12 cellular contexts compared by ENCODE assay signal in genomic region chr6:33128318-33128717, GRCh38.
"Had no signal": no experiment of that assay in that cellular context is flagged by ENCODE, and none has a peak within 500 bp of the region (broad histone marks: within the 10 kb centered on the region; RNA-seq: fewer than 3 reads in every experiment).

No MANE protein-coding gene starts in this region.

- H3K27ac Mint-ChIP-seq: activated naive CD8-positive, alpha-beta T cell; activated T-cell treated with anti-CD3 and anti-CD28 coated beads, Interleukin-2, amount 50 U/mL, for 24 hours; naive B cell had no signal

- FAIRE-seq: colon, keratinocyte had no signal

- H3K4me3 Mint-ChIP-seq: activated naive CD8-positive, alpha-beta T cell; activated T-cell treated with anti-CD3 and anti-CD28 coated beads, Interleukin-2, amount 50 U/mL, for 24 hours; naive B cell had no signal

- H3K27me3 Mint-ChIP-seq: naive B cell had no signal

- ATAC-seq: body of pancreas, left lung had no signal

- DNase-seq: activated effector memory CD4-positive, alpha-beta T cell treated with anti-CD3 and anti-CD28 coated beads, Interleukin-2, amount 50 U/mL, for 16 hours; activated T-cell treated with anti-CD3 and anti-CD28 coated beads, Interleukin-2, amount 50 U/mL, for 24 hours; amygdala; body of pancreas; caudate nucleus; left lung; mammary epithelial cell; naive B cell; stimulated activated CD4-positive, alpha-beta T cell treated with anti-CD3 and anti-CD28 coated beads, Interleukin-1b, Interleukin-23, amount 100 ng/mL, for 48 hours had no signal
